ENCODE assay signal across 7 cellular contexts in the genomic region with DNA sequence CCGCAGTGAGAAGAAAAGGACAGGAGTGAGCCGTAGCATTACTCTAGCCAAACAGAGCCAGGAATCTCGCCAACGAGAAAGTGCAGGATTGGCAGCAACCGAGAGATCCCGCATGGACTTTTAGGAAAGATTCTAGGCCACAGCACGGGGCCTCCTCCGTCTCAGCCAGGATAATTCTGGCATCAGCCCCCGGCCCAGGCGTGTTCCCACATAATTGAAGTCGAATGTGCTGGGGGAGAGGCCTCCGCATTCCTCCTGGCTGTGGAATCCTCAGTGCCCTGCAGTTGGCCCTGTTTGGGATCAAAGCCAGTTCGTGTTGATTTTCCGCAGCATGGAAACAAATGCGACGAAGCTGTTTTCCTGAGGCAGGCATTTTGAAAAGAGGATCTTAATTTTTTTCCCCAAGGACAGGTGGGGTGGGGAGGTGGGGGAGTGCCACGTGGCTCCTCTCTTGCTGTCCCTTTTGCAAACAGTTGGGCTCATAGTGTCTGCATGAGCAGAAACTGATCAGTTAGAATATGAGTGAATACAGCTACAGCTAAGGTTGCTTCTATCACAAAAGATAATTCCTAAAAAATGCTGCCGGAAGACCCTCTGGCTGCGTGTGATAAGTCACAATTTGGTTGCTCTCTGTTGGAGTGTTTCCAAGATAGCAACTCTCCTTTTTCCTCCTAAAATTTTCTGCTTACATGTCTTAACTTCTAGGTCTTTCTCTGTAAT. TPM values are rescaled to one million over a fixed set of nuclear protein-coding genes. Genes with fewer than 3 reads are reported as not detected.
DNase-seq lines count a peak whose midpoint lies in the region; ATAC-seq and TF ChIP-seq lines count a peak whose summit lies in the region.

No MANE protein-coding gene starts in this region.

- TF ChIP-seq POLR2A in uterus (IDR thresholded peaks at IDR 0.05): no peak

- DNase-seq in SJCRH30 (peak; percentile 67 to 69), fibroblast of the conjunctiva (ENCODE audit: low read depth) (peak; percentile 80), uterus (peak; percentile 73 to 86), NCI-H146 (lab: John Stamatoyannopoulos, UW) (no peak)
- DNase-seq in activated CD4-positive, alpha-beta T cell treated with anti-CD3 and anti-CD28 coated beads, Interleukin-2, amount 50 U/mL, for 1 hour: no peak
- DNase-seq in activated CD8-positive, alpha-beta memory T cell treated with anti-CD3 and anti-CD28 coated beads, Interleukin-2, amount 10 ng/mL, durations not matched to agents 7 days and 5 days: no peak

- intact Hi-C loops in uterus (cut with DNase I; ENCODE audit: low total_unique reads): no loop called here

- H3K9ac ChIP-seq in muscle layer of colon (ENCODE audit: low read length): peak overlapping the region; percentile 46

- H3K27me3 Mint-ChIP-seq in activated CD8-positive, alpha-beta memory T cell treated with anti-CD3 and anti-CD28 coated beads, Interleukin-2, amount 10 ng/mL, durations not matched to agents 7 days and 5 days: no peaks in the 10 kb centered on the region

- no peak for TF ChIP-seq CTCF in uterus (IDR thresholded peaks at IDR 0.05)

- no peak overlapping the region for H3K4me3 Mint-ChIP-seq in activated CD8-positive, alpha-beta memory T cell treated with anti-CD3 and anti-CD28 coated beads, Interleukin-2, amount 10 ng/mL, durations not matched to agents 7 days and 5 days

- CTCF ChIA-PET in activated CD8-positive, alpha-beta memory T cell treated with anti-CD3 and anti-CD28 coated beads, Interleukin-2, amount 10 ng/mL, durations not matched to agents 7 days and 5 days (lab: Charles Lee): no interaction called here

- H3K4me3 ChIP-seq in SJCRH30 (peak overlapping the region; percentile 42), muscle layer of colon (ENCODE audit: low read depth in 1 of 2, low read length in 2 of 2) (peak overlapping the region; percentile 6 to 35), uterus (no peak overlapping the region)

- H3K27ac ChIP-seq in SJCRH30: peak overlapping the region; percentile 32
- H3K27ac ChIP-seq in muscle layer of colon (ENCODE audit: low read depth, low read length): peak overlapping the region; percentile 39
- H3K27ac ChIP-seq in uterus: peak overlapping the region; percentile 80 to 82

- H3K4me1 Mint-ChIP-seq in activated CD8-positive, alpha-beta memory T cell treated with anti-CD3 and anti-CD28 coated beads, Interleukin-2, amount 10 ng/mL, durations not matched to agents 7 days and 5 days: no peaks in the 10 kb centered on the region

- H3K4me1 ChIP-seq in SJCRH30 (peaks cover 14% of the 10 kb centered on the region; the same call in 1 of the 2 replicates), muscle layer of colon (ENCODE audit: insufficient read depth, low read length) (peaks cover 18% of the 10 kb centered on the region), uterus (peaks cover 0 to 5% of the 10 kb centered on the region in 2 donors)

- H3K27ac Mint-ChIP-seq in activated CD8-positive, alpha-beta memory T cell treated with anti-CD3 and anti-CD28 coated beads, Interleukin-2, amount 10 ng/mL, durations not matched to agents 7 days and 5 days: no peak overlapping the region

- no peak for ATAC-seq in activated CD8-positive, alpha-beta memory T cell treated with anti-CD3 and anti-CD28 coated beads, Interleukin-2, amount 10 ng/mL, durations not matched to agents 7 days and 5 days

- H3K36me3 ChIP-seq in SJCRH30: peaks cover 2% of the 10 kb centered on the region; the same call in 1 of the 2 replicates
- no peaks in the 10 kb centered on the region for H3K36me3 ChIP-seq in muscle layer of colon (ENCODE audit: insufficient read depth, low read length)
- H3K36me3 ChIP-seq in uterus: no peaks in the 10 kb centered on the region

- no peaks in the 10 kb centered on the region for H3K27me3 ChIP-seq in SJCRH30
- no peaks in the 10 kb centered on the region for H3K27me3 ChIP-seq in muscle layer of colon (ENCODE audit: control insufficient read depth in 1 of 2, insufficient read depth in 2 of 2, low read length in 2 of 2)
- no peaks in the 10 kb centered on the region for H3K27me3 ChIP-seq in uterus

- no peaks in the 10 kb centered on the region for H3K9me3 ChIP-seq in SJCRH30 (replicated peaks)
- no peaks in the 10 kb centered on the region for H3K9me3 ChIP-seq in muscle layer of colon (ENCODE audit: low read length)
- no peaks in the 10 kb centered on the region for H3K9me3 ChIP-seq in uterus

- no peaks in the 10 kb centered on the region for H3K9me3 Mint-ChIP-seq in activated CD8-positive, alpha-beta memory T cell treated with anti-CD3 and anti-CD28 coated beads, Interleukin-2, amount 10 ng/mL, durations not matched to agents 7 days and 5 days (ENCODE audit: low read depth)

- H3K36me3 Mint-ChIP-seq in activated CD8-positive, alpha-beta memory T cell treated with anti-CD3 and anti-CD28 coated beads, Interleukin-2, amount 10 ng/mL, durations not matched to agents 7 days and 5 days: no peaks in the 10 kb centered on the region

RNA-seq across cellular contexts. Expression of a gene that starts 37.3 kb away (rescaled TPM):
- 25.2 and 38.2 TPM in 2 replicates for total RNA-seq in SJCRH30 (2014; rRNA removed; shearing (Covaris generic))
- total RNA-seq in uterus: 100 to 1,000 TPM in 1 of 4 donors, 10 to 100 TPM in 3; 37.1 to 112 (median 66.0) TPM
- 10 to 100 TPM; 38.2 to 39.3 TPM for total RNA-seq in activated CD8-positive, alpha-beta memory T cell treated with anti-CD3 and anti-CD28 coated beads, Interleukin-2, amount 10 ng/mL, durations not matched to agents 7 days and 5 days

RNA-seq across cellular contexts. Expression of a gene that starts 49.4 kb away (rescaled TPM):
- total RNA-seq in SJCRH30 (2014; rRNA removed; shearing (Covaris generic)): 17.2 and 20.2 TPM in 2 replicates
- 10 to 100 TPM in 3 of 4 donors, 1 to 10 TPM in 1; 3.1 to 23.0 (median 20.4) TPM for total RNA-seq in uterus
- total RNA-seq in activated CD8-positive, alpha-beta memory T cell treated with anti-CD3 and anti-CD28 coated beads, Interleukin-2, amount 10 ng/mL, durations not matched to agents 7 days and 5 days: 10 to 100 TPM; 20.3 to 22.3 TPM

RNA-seq across cellular contexts. Expression of a gene that starts 49.5 kb away (rescaled TPM):
- total RNA-seq in SJCRH30 (2014; rRNA removed; shearing (Covaris generic)): 10.1 and 11.5 TPM in 2 replicates
- 10 to 100 TPM; 19.4 to 46.4 (median 26.7) TPM for total RNA-seq in uterus
- total RNA-seq in activated CD8-positive, alpha-beta memory T cell treated with anti-CD3 and anti-CD28 coated beads, Interleukin-2, amount 10 ng/mL, durations not matched to agents 7 days and 5 days: 10 to 100 TPM; 24.7 to 30.3 TPM

Comparison
In these comparisons a context has a peak if more than half of its experiments do, and no peak if none do; other contexts are left out.
1. DNase-seq: peak in SJCRH30 (2 of 2), fibroblast of the conjunctiva (single experiment) and uterus (2 of 2); none in activated CD4-positive, alpha-beta T cell treated with anti-CD3 and anti-CD28 coated beads, Interleukin-2, amount 50 U/mL, for 1 hour (single experiment), activated CD8-positive, alpha-beta memory T cell treated with anti-CD3 and anti-CD28 coated beads, Interleukin-2, amount 10 ng/mL, durations not matched to agents 7 days and 5 days (single experiment) and NCI-H146 (single experiment).
2. H3K4me3 ChIP-seq: peak in SJCRH30 (single experiment) and muscle layer of colon (2 of 2); none in uterus (0 of 2).
3. Peak in every context shown above with its lines, with median percentiles within 50 percentile points of each other: H3K27ac ChIP-seq.